16 cellular contexts compared by ENCODE assay signal in genomic region chr5:145978171-145978570, GRCh38. TPM values are rescaled to one million over a fixed set of nuclear protein-coding genes. Genes with fewer than 3 reads are reported as not detected.
DNase-seq lines count a peak whose midpoint lies in the region; ATAC-seq, FAIRE-seq and TF ChIP-seq lines count a peak whose summit lies in the region.
"Had no signal": no experiment of that assay in that cellular context is flagged by ENCODE, and none has a peak within 500 bp of the region (broad histone marks: within the 10 kb centered on the region; RNA-seq: fewer than 3 reads in every experiment).

No MANE protein-coding gene starts in this region.

- TF ChIP-seq CTCF in Panc1 (IDR thresholded peaks at IDR 0.05): no peak
- no peak for TF ChIP-seq CTCF in hepatocyte (IDR thresholded peaks at IDR 0.05; ENCODE audit: poor library complexity)
- no peak for TF ChIP-seq CTCF in pancreas (IDR thresholded peaks at IDR 0.05)
- no peak for TF ChIP-seq CTCF in transverse colon (IDR thresholded peaks at IDR 0.05)
- no peak for TF ChIP-seq CTCF in CD8-positive, alpha-beta T cell (IDR thresholded peaks at IDR 0.05)

- H3K9me3 Mint-ChIP-seq in CD8-positive, alpha-beta T cell: no peaks in the 10 kb centered on the region

- H3K27me3 ChIP-seq in Panc1 (ENCODE audit: control insufficient read depth, insufficient read depth, low read length): no peaks in the 10 kb centered on the region
- no peaks in the 10 kb centered on the region for H3K27me3 ChIP-seq in hepatocyte
- H3K27me3 ChIP-seq in pancreas: no peaks in the 10 kb centered on the region
- H3K27me3 ChIP-seq in transverse colon: no peaks in the 10 kb centered on the region
- H3K27me3 ChIP-seq in CD8-positive, alpha-beta T cell (ENCODE audit: insufficient read depth, low read length): no peaks in the 10 kb centered on the region

- no peaks in the 10 kb centered on the region for H3K9me2 ChIP-seq in hepatocyte (replicated peaks; ENCODE audit: insufficient read depth)

- no peak overlapping the region for H3K27ac Mint-ChIP-seq in CD8-positive, alpha-beta T cell
- H3K27ac Mint-ChIP-seq: HFFc6 had no signal

- 63% methylated on average over 3 of the region's 3 CpGs for WGBS in hepatocyte (ENCODE audit: low lambda C conversion rate, missing lambda C conversion rate)
- WGBS in pancreas, 2 donors: 43 to 47% methylated on average over 3 of the region's 3 CpGs
- 51 to 52% methylated on average over 2 to 3 of the region's 3 CpGs for WGBS in transverse colon (ENCODE audit: low coverage in 1 of 2), 2 donors

- no TSS peak for BruUV-seq in Panc1 (replicated peaks; lab: Mats Ljungman, UMichigan)

- ATAC-seq in Panc1 (no peak), pancreas (no peak)
- ATAC-seq in CD8-positive, alpha-beta T cell: no peak

- no peak for DNase-seq in Panc1 (ENCODE audit: low read depth, low spot score)
- DNase-seq in hepatocyte (ENCODE audit: low spot score): no peak
- no peak for DNase-seq in pancreas
- DNase-seq in transverse colon: peak; percentile 21
- DNase-seq in CD8-positive, alpha-beta T cell: no peak
- DNase-seq in HuH-7.5 (ENCODE audit: low spot score): no peak
- DNase-seq in stimulated activated CD4-positive, alpha-beta T cell treated with anti-CD3 and anti-CD28 coated beads, Interleukin-4, amount 100 ng/mL, for 1 hour: no peak
- DNase-seq: DMS153, EL, HFFc6, MM.1S, NCI-H1105, NCI-H1694 treated with DMSO at 0.1 percent for 48 hours had no signal

- no peak for TF ChIP-seq EP300 in transverse colon (IDR thresholded peaks at IDR 0.05; ENCODE audit: low read depth)

- CTCF ChIA-PET in Panc1 (lab: Charles Lee): no interaction called here
- CTCF ChIA-PET in CD8-positive, alpha-beta T cell (lab: Charles Lee): no interaction called here

- H3K79me2 ChIP-seq in hepatocyte: peaks cover 10% of the 10 kb centered on the region

- H3K4me2 ChIP-seq in hepatocyte: peak overlapping the region; percentile 47
- H3K4me2 ChIP-seq: KMS-11 had no signal

- in situ Hi-C loops in Panc1 (cut with HindIII; ENCODE audit: low pct_unique_long_range_greater_than_20kb, low sequenced_read_pairs) (no loop called here), transverse colon (cut with MboI; ENCODE audit: low pct_ligation_motif_present in 1 of 4, low pct_unique_long_range_greater_than_20kb in 1 of 4, low sequenced_read_pairs in 3 of 4) (no loop called here)

- intact Hi-C loops in Panc1 (cut with micrococcal nuclease; ENCODE audit: unreplicated experiment) (no loop called here), pancreas (cut with DNase I) (no loop called here), transverse colon (cut with DNase I; ENCODE audit: low total_unique reads) (no loop called here)
- intact Hi-C loops in CD8-positive, alpha-beta T cell (cut with DNase I, micrococcal nuclease): no loop called here

- peaks cover 2% of the 10 kb centered on the region; the same call in 1 of the 2 replicates for H3K36me3 ChIP-seq in Panc1 (ENCODE audit: control insufficient read depth, insufficient read depth, low read length)
- no peaks in the 10 kb centered on the region for H3K36me3 ChIP-seq in hepatocyte (replicated peaks; ENCODE audit: insufficient read depth, low read depth)
- no peaks in the 10 kb centered on the region for H3K36me3 ChIP-seq in pancreas
- H3K36me3 ChIP-seq in transverse colon: no peaks in the 10 kb centered on the region
- no peaks in the 10 kb centered on the region for H3K36me3 ChIP-seq in CD8-positive, alpha-beta T cell (ENCODE audit: insufficient read depth, low read length)

- POLR2A ChIA-PET in Panc1 (lab: Charles Lee): no interaction called here
- POLR2A ChIA-PET in CD8-positive, alpha-beta T cell (lab: Charles Lee): no interaction called here

- H3K4me3 ChIP-seq in Panc1 (ENCODE audit: low read depth in 2 of 2, low read length in 2 of 2) (no peak overlapping the region), hepatocyte (no peak overlapping the region), pancreas (no peak overlapping the region), transverse colon (no peak overlapping the region)
- H3K4me3 ChIP-seq in CD8-positive, alpha-beta T cell (ENCODE audit: low read depth, low read length): no peak overlapping the region

- H3K9me3 ChIP-seq in Panc1 (ENCODE audit: control insufficient read depth, insufficient read depth, low read depth, low read length) (no peaks in the 10 kb centered on the region), hepatocyte (ENCODE audit: low read depth) (no peaks in the 10 kb centered on the region), pancreas (no peaks in the 10 kb centered on the region), transverse colon (no peaks in the 10 kb centered on the region)
- no peaks in the 10 kb centered on the region for H3K9me3 ChIP-seq in CD8-positive, alpha-beta T cell (ENCODE audit: low read length)

- no peak for FAIRE-seq in pancreas (lab: Jason Lieb, UNC)
- FAIRE-seq: H1, HTR-8/SVneo had no signal

- H3K27ac ChIP-seq in Panc1 (ENCODE audit: low read length) (peak overlapping the region; percentile 57), hepatocyte (peak overlapping the region; percentile 81), pancreas (peak overlapping the region; percentile 7 to 79 (median 50)), transverse colon (peak overlapping the region; percentile 71 to 83 (median 80))
- H3K27ac ChIP-seq in CD8-positive, alpha-beta T cell (ENCODE audit: low read depth, low read length): no peak overlapping the region
- H3K27ac ChIP-seq: KMS-11 had no signal

- no peak overlapping the region for H3K4me3 Mint-ChIP-seq in CD8-positive, alpha-beta T cell
- H3K4me3 Mint-ChIP-seq: HFFc6 had no signal

- peaks cover 63% of the 10 kb centered on the region for H3K4me1 ChIP-seq in Panc1 (ENCODE audit: control insufficient read depth, insufficient read depth, low read length)
- H3K4me1 ChIP-seq in hepatocyte (ENCODE audit: insufficient read depth): peaks cover 70% of the 10 kb centered on the region
- H3K4me1 ChIP-seq in pancreas: peaks cover 65 to 72% (median 69%) of the 10 kb centered on the region in 3 donors
- peaks cover 14 to 68% (median 40%) of the 10 kb centered on the region in 4 donors for H3K4me1 ChIP-seq in transverse colon
- H3K4me1 ChIP-seq in CD8-positive, alpha-beta T cell (ENCODE audit: insufficient read depth, low read length): no peaks in the 10 kb centered on the region

- H3K4me1 Mint-ChIP-seq in CD8-positive, alpha-beta T cell (ENCODE audit: low read depth): no peaks in the 10 kb centered on the region

- no peaks in the 10 kb centered on the region for H4K20me1 ChIP-seq in hepatocyte (ENCODE audit: insufficient read depth, poor library complexity, severe bottlenecking)

- H3K36me3 Mint-ChIP-seq in CD8-positive, alpha-beta T cell: no peaks in the 10 kb centered on the region

- H2AFZ ChIP-seq in hepatocyte: no peak overlapping the region

- no peak for TF ChIP-seq POLR2A in transverse colon (IDR thresholded peaks at IDR 0.05)

- H3K27me3 Mint-ChIP-seq in CD8-positive, alpha-beta T cell (ENCODE audit: low read depth): peaks cover 5% of the 10 kb centered on the region

RNA-seq across cellular contexts. Expression of gene SH3RF2, which starts 41.8 kb away (rescaled TPM):
- total RNA-seq in Panc1 (2021; ENCODE audit: unreplicated experiment) (23.1 TPM), hepatocyte (32.0 and 35.1 TPM in 2 replicates), pancreas (10 to 100 TPM in 5 of 6 donors, 1 to 10 TPM in 1; 6.3 to 18.0 (median 12.8) TPM), transverse colon (100 to 1,000 TPM in 2 of 4 donors, 10 to 100 TPM in 2; 67.9 to 172 (median 96.3) TPM)
- 11.3 TPM for polyA plus RNA-seq in Panc1 (2012; ENCODE audit: insufficient read length)
- polyA plus RNA-seq in hepatocyte (34.1 and 35.4 TPM in 2 replicates), pancreas (10 to 100 TPM; 10.3 to 22.4 TPM)
- not detected for total RNA-seq in CD8-positive, alpha-beta T cell

Comparison
In these comparisons a context has a peak if more than half of its experiments do, and no peak if none do; other contexts are left out.
1. RNA of gene SH3RF2, which starts 41.8 kb away (total RNA-seq): 67.9 to 172 TPM in transverse colon, 32.0 to 35.1 TPM in hepatocyte, 23.1 TPM in Panc1 (single experiment) and 6.3 to 18.0 TPM in pancreas; not detected in CD8-positive, alpha-beta T cell; every median in the first group is over 4 times any median in the second.